Comparison of ENCODE assay signal across 18 cellular contexts in genomic region chr7:47586925-47587324, GRCh38. TPM values are rescaled to one million over a fixed set of nuclear protein-coding genes. Genes with fewer than 3 reads are reported as not detected.
DNase-seq lines count a peak whose midpoint lies in the region; ATAC-seq and TF ChIP-seq lines count a peak whose summit lies in the region.
"Had no signal": no experiment of that assay in that cellular context is flagged by ENCODE, and none has a peak within 500 bp of the region (broad histone marks: within the 10 kb centered on the region; RNA-seq: fewer than 3 reads in every experiment).

No MANE protein-coding gene starts in this region.

- peaks cover 5% of the 10 kb centered on the region for H3K9me3 Mint-ChIP-seq in mesothelial cell of epicardium
- H3K9me3 Mint-ChIP-seq: natural killer cell treated with Interleukin-12 subunit alpha and Interleukin-12 subunit beta and Interleukin-15 and Interleukin-18, amount 100 ng/mL, for 72 hours had no signal

- peak; percentile 38 for DNase-seq in NCI-H1092 treated with DMSO at 0.1 percent for 48 hours (lab: John Stamatoyannopoulos, UW)
- DNase-seq in NCI-H1092 (lab: John Stamatoyannopoulos, UW): no peak
- DNase-seq in NCI-H2029 (lab: John Stamatoyannopoulos, UW): peak; percentile 83
- DNase-seq in RWPE1 (ENCODE audit: low spot score): no peak
- DNase-seq in mesothelial cell of epicardium (ENCODE audit: low spot score in 2 of 2, unreplicated experiment in 2 of 2): no peak
- no peak for DNase-seq in MV-4-11 (lab: John Stamatoyannopoulos, UW)
- DNase-seq in T1000 (lab: John Stamatoyannopoulos, UW): no peak
- DNase-seq: 8988T; activated CD4-positive, alpha-beta T cell treated with anti-CD3 and anti-CD28 coated beads for 36 hours; activated gamma-delta T cell treated with Interleukin-2 at 50 U/mL for 16 hours; anterior cingulate cortex; NCI-H1436; T-helper 9 cell had no signal

- no peak overlapping the region for H3K4me3 Mint-ChIP-seq in mesothelial cell of epicardium
- H3K4me3 Mint-ChIP-seq: activated CD4-positive, alpha-beta T cell treated with anti-CD3 and anti-CD28 coated beads for 36 hours; natural killer cell treated with Interleukin-12 subunit alpha and Interleukin-12 subunit beta and Interleukin-15 and Interleukin-18, amount 100 ng/mL, for 72 hours; stimulated activated effector memory CD8-positive, alpha-beta T cell treated with anti-CD3 and anti-CD28 coated beads, Interleukin-12 subunit alpha, Interleukin-12 subunit beta, amount 100 ng/mL, for 72 hours had no signal

- POLR2A ChIA-PET in RWPE1 (lab: Yijun Ruan, JAX; ENCODE audit: low non-redundant PET): no interaction called here

- H3K27ac Mint-ChIP-seq in mesothelial cell of epicardium: peak overlapping the region; percentile 82
- H3K27ac Mint-ChIP-seq: activated CD4-positive, alpha-beta T cell treated with anti-CD3 and anti-CD28 coated beads for 36 hours; natural killer cell treated with Interleukin-12 subunit alpha and Interleukin-12 subunit beta and Interleukin-15 and Interleukin-18, amount 100 ng/mL, for 72 hours; stimulated activated effector memory CD8-positive, alpha-beta T cell treated with anti-CD3 and anti-CD28 coated beads, Interleukin-12 subunit alpha, Interleukin-12 subunit beta, amount 100 ng/mL, for 72 hours had no signal

- H3K27me3 Mint-ChIP-seq in mesothelial cell of epicardium (ENCODE audit: low read depth): no peaks in the 10 kb centered on the region

- TF ChIP-seq CTCF in RWPE1 (conservative IDR thresholded peaks at IDR 0.05; ENCODE audit: low read depth) (no peak), mesothelial cell of epicardium (IDR thresholded peaks at IDR 0.05; ENCODE audit: unreplicated experiment) (no peak)

- H3K27ac ChIP-seq in RWPE1: peak overlapping the region; percentile 66
- H3K27ac ChIP-seq: KMS-11, tibial nerve had no signal

- H3K36me3 Mint-ChIP-seq in mesothelial cell of epicardium: no peaks in the 10 kb centered on the region
- H3K36me3 Mint-ChIP-seq: natural killer cell treated with Interleukin-12 subunit alpha and Interleukin-12 subunit beta and Interleukin-15 and Interleukin-18, amount 100 ng/mL, for 72 hours; stimulated activated effector memory CD8-positive, alpha-beta T cell treated with anti-CD3 and anti-CD28 coated beads, Interleukin-12 subunit alpha, Interleukin-12 subunit beta, amount 100 ng/mL, for 72 hours had no signal

- CTCF ChIA-PET in RWPE1 (lab: Yijun Ruan, JAX): interaction anchor here (0.6 kb wide), 1 partner anchor 267 kb away, joined by 3 read pairs; no protein-coding TSS in a partner anchor

- ATAC-seq in HG02840 (IDR thresholded peaks at IDR 0.05; ENCODE audit: low FRiP score, unreplicated experiment): no peak
- ATAC-seq: activated CD4-positive, alpha-beta T cell treated with anti-CD3 and anti-CD28 coated beads for 36 hours; stimulated activated effector memory CD8-positive, alpha-beta T cell treated with anti-CD3 and anti-CD28 coated beads, Interleukin-12 subunit alpha, Interleukin-12 subunit beta, amount 100 ng/mL, for 72 hours had no signal

- H3K4me1 Mint-ChIP-seq in mesothelial cell of epicardium: peaks cover 68% of the 10 kb centered on the region
- H3K4me1 Mint-ChIP-seq: activated CD4-positive, alpha-beta T cell treated with anti-CD3 and anti-CD28 coated beads for 36 hours; stimulated activated effector memory CD8-positive, alpha-beta T cell treated with anti-CD3 and anti-CD28 coated beads, Interleukin-12 subunit alpha, Interleukin-12 subunit beta, amount 100 ng/mL, for 72 hours had no signal

RNA-seq across cellular contexts. Expression of gene TNS3, which starts 5.0 kb away (rescaled TPM):
- total RNA-seq in mesothelial cell of epicardium: 427 to 461 TPM (median 452 TPM) in 3 replicates

Comparison
In these comparisons a context has a peak if more than half of its experiments do, and no peak if none do; other contexts are left out.
1. DNase-seq: peak in NCI-H1092 treated with DMSO at 0.1 percent for 48 hours (single experiment) and NCI-H2029 (single experiment); none in NCI-H1092 (single experiment), RWPE1 (single experiment), mesothelial cell of epicardium (0 of 2), MV-4-11 (single experiment) and T1000 (single experiment).